ENCODE assay signal across 9 cellular contexts in genomic region chr3:170740726-170741591, GRCh38.
DNase-seq lines count a peak whose midpoint lies in the region; ATAC-seq, FAIRE-seq and TF ChIP-seq lines count a peak whose summit lies in the region.
"Had no signal": no experiment of that assay in that cellular context is flagged by ENCODE, and none has a peak within 500 bp of the region (broad histone marks: within the 10 kb centered on the region; RNA-seq: fewer than 3 reads in every experiment).

No MANE protein-coding gene starts in this region.

- H3K4me3 Mint-ChIP-seq in stimulated activated memory B cell treated with anti-CD40 and anti-IgM and Interleukin-4, amounts not matched to agents 10 μg/mL and 1 μg/mL and 100 μg/mL, for 72 hours = no peak overlapping the region

- no peaks in the 10 kb centered on the region for H3K36me3 ChIP-seq in colonic mucosa
- H3K36me3 ChIP-seq in muscle layer of duodenum (ENCODE audit: control insufficient read depth in 1 of 2, insufficient read depth in 2 of 2, low read length in 2 of 2) = no peaks in the 10 kb centered on the region
- H3K36me3 ChIP-seq: cardiac muscle cell had no signal

- no peak for TF ChIP-seq POLR2A in GM12892 (IDR thresholded peaks at IDR 0.05; ENCODE audit: low read depth, low read length)

- no peak for TF ChIP-seq CTCF in AG10803 (conservative IDR thresholded peaks at IDR 0.05; ENCODE audit: low read length)
- TF ChIP-seq CTCF in colonic mucosa (IDR thresholded peaks at IDR 0.05) = no peak

- no peak overlapping the region for H3K9ac ChIP-seq in colonic mucosa (ENCODE audit: low read depth in 2 of 2, low read length in 2 of 2)

- H3K4me1 Mint-ChIP-seq in stimulated activated memory B cell treated with anti-CD40 and anti-IgM and Interleukin-4, amounts not matched to agents 10 μg/mL and 1 μg/mL and 100 μg/mL, for 72 hours = no peaks in the 10 kb centered on the region

- H3K36me3 Mint-ChIP-seq in stimulated activated memory B cell treated with anti-CD40 and anti-IgM and Interleukin-4, amounts not matched to agents 10 μg/mL and 1 μg/mL and 100 μg/mL, for 72 hours = no peaks in the 10 kb centered on the region

- intact Hi-C loops in colonic mucosa (cut with DNase I) = no loop called here

- no peaks in the 10 kb centered on the region for H3K27me3 Mint-ChIP-seq in stimulated activated memory B cell treated with anti-CD40 and anti-IgM and Interleukin-4, amounts not matched to agents 10 μg/mL and 1 μg/mL and 100 μg/mL, for 72 hours

- no peak overlapping the region for H3K27ac ChIP-seq in colonic mucosa
- H3K27ac ChIP-seq in muscle layer of duodenum (ENCODE audit: low read length) = peak overlapping the region; percentile 4
- H3K27ac ChIP-seq: cardiac muscle cell had no signal

- in situ Hi-C loops in KBM-7 (cut with MboI; ENCODE audit: low pct_unique_long_range_greater_than_20kb, low sequenced_read_pairs) = no loop called here

- peaks cover 2% of the 10 kb centered on the region for H3K4me1 ChIP-seq in colonic mucosa
- no peaks in the 10 kb centered on the region for H3K4me1 ChIP-seq in muscle layer of duodenum (ENCODE audit: control insufficient read depth in 1 of 2, insufficient read depth in 2 of 2, low read length in 2 of 2)

- DNase-seq in AG10803 (ENCODE audit: low read depth) = peak; percentile 97
- DNase-seq in NCI-H2227 (lab: John Stamatoyannopoulos, UW; ENCODE audit: unreplicated experiment) = peak; percentile 18
- DNase-seq in colonic mucosa = peak; percentile 21
- no peak for DNase-seq in HK-2 (ENCODE audit: unreplicated experiment)
- no peak for DNase-seq in KBM-7
- DNase-seq in GM12892 (ENCODE audit: insufficient read length) = no peak

- H3K27ac Mint-ChIP-seq in stimulated activated memory B cell treated with anti-CD40 and anti-IgM and Interleukin-4, amounts not matched to agents 10 μg/mL and 1 μg/mL and 100 μg/mL, for 72 hours = no peak overlapping the region

- H3K9me3 ChIP-seq in colonic mucosa (no peaks in the 10 kb centered on the region), muscle layer of duodenum (ENCODE audit: control insufficient read depth in 1 of 2, low read length in 2 of 2) (no peaks in the 10 kb centered on the region)

- H3K27me3 ChIP-seq in colonic mucosa = no peaks in the 10 kb centered on the region
- H3K27me3 ChIP-seq in muscle layer of duodenum (ENCODE audit: low read depth, low read length) = no peaks in the 10 kb centered on the region
- H3K27me3 ChIP-seq: cardiac muscle cell had no signal

- H3K4me3 ChIP-seq in AG10803 (ENCODE audit: low read length) = peak overlapping the region; percentile 47
- no peak overlapping the region for H3K4me3 ChIP-seq in colonic mucosa
- no peak overlapping the region for H3K4me3 ChIP-seq in muscle layer of duodenum (ENCODE audit: low read depth in 1 of 2, low read length in 2 of 2)
- H3K4me3 ChIP-seq: cardiac muscle cell had no signal

- ATAC-seq in stimulated activated memory B cell treated with anti-CD40 and anti-IgM and Interleukin-4, amounts not matched to agents 10 μg/mL and 1 μg/mL and 100 μg/mL, for 72 hours = no peak

- no peak for FAIRE-seq in GM12892 (lab: Jason Lieb, UNC)

- H3K9me3 Mint-ChIP-seq in stimulated activated memory B cell treated with anti-CD40 and anti-IgM and Interleukin-4, amounts not matched to agents 10 μg/mL and 1 μg/mL and 100 μg/mL, for 72 hours = no peaks in the 10 kb centered on the region

Comparison
In these comparisons a context has a peak if more than half of its experiments do, and no peak if none do; other contexts are left out.
1. DNase-seq: peak in AG10803 (single experiment), NCI-H2227 (single experiment) and colonic mucosa (single experiment); none in HK-2 (single experiment), KBM-7 (single experiment) and GM12892 (single experiment).